7 cellular contexts compared by ENCODE assay signal in genomic region chr18:26649193-26649543, GRCh38.
"Had no signal": no experiment of that assay in that cellular context is flagged by ENCODE, and none has a peak within 500 bp of the region (broad histone marks: within the 10 kb centered on the region; RNA-seq: fewer than 3 reads in every experiment).

No MANE protein-coding gene starts in this region.

- H3K27ac ChIP-seq: breast epithelium, esophagus muscularis mucosa, neural progenitor cell, parathyroid adenoma had no signal

- H3K4me3 ChIP-seq: breast epithelium, esophagus muscularis mucosa, neural progenitor cell, thyroid gland had no signal

- DNase-seq: activated CD4-positive, alpha-beta T cell treated with anti-CD3 and anti-CD28 coated beads for 1 hour; activated gamma-delta T cell had no signal

- H3K9ac ChIP-seq: neural progenitor cell, parathyroid adenoma had no signal

- H3K27me3 ChIP-seq: breast epithelium, esophagus muscularis mucosa, thyroid gland had no signal

- H3K9me3 ChIP-seq: breast epithelium, esophagus muscularis mucosa, thyroid gland had no signal

- H2AFZ ChIP-seq: neural progenitor cell had no signal

- H3K79me2 ChIP-seq: parathyroid adenoma had no signal

- H3K4me2 ChIP-seq: neural progenitor cell had no signal

- H3K36me3 ChIP-seq: breast epithelium, esophagus muscularis mucosa, neural progenitor cell, thyroid gland had no signal

- H3K4me1 ChIP-seq: breast epithelium, parathyroid adenoma had no signal
